ENCODE assay signal across 8 cellular contexts in genomic region chr7:23472974-23473847, GRCh38. TPM values are rescaled to one million over a fixed set of nuclear protein-coding genes. Genes with fewer than 3 reads are reported as not detected.
DNase-seq lines count a peak whose midpoint lies in the region; ATAC-seq and TF ChIP-seq lines count a peak whose summit lies in the region.

No MANE protein-coding gene starts in this region.

- no peaks in the 10 kb centered on the region for H3K9me2 ChIP-seq in DOHH2 (replicated peaks; ENCODE audit: control insufficient read depth, low read length)
- no peaks in the 10 kb centered on the region for H3K9me2 ChIP-seq in MM.1S (replicated peaks; ENCODE audit: insufficient read depth, low read length)

- no peaks in the 10 kb centered on the region for H3K27me3 ChIP-seq in DOHH2 (ENCODE audit: control insufficient read depth, low read length)
- H3K27me3 ChIP-seq in MM.1S (replicated peaks; ENCODE audit: insufficient read depth, low read length) = peaks cover 92% of the 10 kb centered on the region

- peaks cover 7% of the 10 kb centered on the region for H3K36me3 Mint-ChIP-seq in activated T-helper 2 cell treated with anti-CD3 and anti-CD28 coated beads, Interferon-gamma antibody, Interleukin-2, Interleukin-4, amounts not matched to agents 10 μg/mL and 5 μg/mL and 100 μg/mL, durations not matched to agents 14 hours and 24 hours and 36 hours (ENCODE audit: low read depth)

- peak overlapping the region; percentile 61 for H3K27ac Mint-ChIP-seq in activated T-helper 2 cell treated with anti-CD3 and anti-CD28 coated beads, Interferon-gamma antibody, Interleukin-2, Interleukin-4, amounts not matched to agents 10 μg/mL and 5 μg/mL and 100 μg/mL, durations not matched to agents 14 hours and 24 hours and 36 hours

- intact Hi-C loops in activated T-helper 2 cell treated with anti-CD3 and anti-CD28 coated beads, Interferon-gamma antibody, Interleukin-2, Interleukin-4, amounts not matched to agents 10 μg/mL and 5 μg/mL and 100 μg/mL, durations not matched to agents 14 hours and 24 hours and 36 hours (cut with micrococcal nuclease) = loop anchor here (5.0 to 10.0 kb wide), 4 partner anchors 124 to 1434 kb away; partner anchors contain the start of genes CCDC126, HYCC1 and NUP42

- H2AFZ ChIP-seq in MM.1S (ENCODE audit: low read length) = peak overlapping the region; percentile 82

- ATAC-seq in HG03378 (IDR thresholded peaks at IDR 0.05; ENCODE audit: unreplicated experiment) (no peak), HG03571 (IDR thresholded peaks at IDR 0.05; ENCODE audit: unreplicated experiment) (no peak)

- no peak for DNase-seq in MM.1S
- no peak for DNase-seq in activated T-helper 2 cell treated with anti-CD3 and anti-CD28 coated beads, Interferon-gamma antibody, Interleukin-2, Interleukin-4, amounts not matched to agents 10 μg/mL and 5 μg/mL and 100 μg/mL, durations not matched to agents 14 hours and 24 hours and 36 hours (ENCODE audit: low spot score)
- peak; percentile 35 for DNase-seq in myocyte (ENCODE audit: low read depth)
- no peak for DNase-seq in NCI-H2029 (lab: John Stamatoyannopoulos, UW)
- no peak for DNase-seq in NK-92 treated with Interleukin-12 subunit alpha and Interleukin-12 subunit beta, amount 100 ng/mL, for 24 hours (lab: John Stamatoyannopoulos, UW)

- peak overlapping the region; percentile 94 for H3K4me2 ChIP-seq in DOHH2 (ENCODE audit: low read length)
- H3K4me2 ChIP-seq in MM.1S (ENCODE audit: low read depth, low read length) = peak overlapping the region; percentile 99

- H3K79me2 ChIP-seq in DOHH2 (ENCODE audit: control insufficient read depth, low read length) (peaks cover 85% of the 10 kb centered on the region), MM.1S (ENCODE audit: low read length) (no peaks in the 10 kb centered on the region)

- peak overlapping the region; percentile 85 for H3K4me3 Mint-ChIP-seq in activated T-helper 2 cell treated with anti-CD3 and anti-CD28 coated beads, Interferon-gamma antibody, Interleukin-2, Interleukin-4, amounts not matched to agents 10 μg/mL and 5 μg/mL and 100 μg/mL, durations not matched to agents 14 hours and 24 hours and 36 hours (ENCODE audit: low read depth)

- H3K9ac ChIP-seq in MM.1S (ENCODE audit: low read length) = peak overlapping the region; percentile 62; the same call in 1 of the 2 replicates

- H3K36me3 ChIP-seq in DOHH2 (ENCODE audit: control insufficient read depth, low read length) = peaks cover 50% of the 10 kb centered on the region
- H3K36me3 ChIP-seq in MM.1S (replicated peaks; ENCODE audit: insufficient read depth, low read length) = no peaks in the 10 kb centered on the region

- H3F3A ChIP-seq in DOHH2 (ENCODE audit: control insufficient read depth, insufficient read depth) (peaks cover 47% of the 10 kb centered on the region), MM.1S (ENCODE audit: insufficient read depth, low read length) (peaks cover 18% of the 10 kb centered on the region; the same call in 1 of the 2 replicates)

- H3K4me1 ChIP-seq in DOHH2 (ENCODE audit: control insufficient read depth, low read length) (peaks cover 28% of the 10 kb centered on the region), MM.1S (ENCODE audit: low read length) (peaks cover 9% of the 10 kb centered on the region; the same call in 1 of the 2 replicates)

- TF ChIP-seq CTCF in DOHH2 (IDR thresholded peaks at IDR 0.05; ENCODE audit: low read depth, low read length, poor library complexity, severe bottlenecking) = no peak
- TF ChIP-seq CTCF in MM.1S (IDR thresholded peaks at IDR 0.05; ENCODE audit: low read length) = no peak

- H3K9me3 Mint-ChIP-seq in activated T-helper 2 cell treated with anti-CD3 and anti-CD28 coated beads, Interferon-gamma antibody, Interleukin-2, Interleukin-4, amounts not matched to agents 10 μg/mL and 5 μg/mL and 100 μg/mL, durations not matched to agents 14 hours and 24 hours and 36 hours = no peaks in the 10 kb centered on the region

- H3K27me3 Mint-ChIP-seq in activated T-helper 2 cell treated with anti-CD3 and anti-CD28 coated beads, Interferon-gamma antibody, Interleukin-2, Interleukin-4, amounts not matched to agents 10 μg/mL and 5 μg/mL and 100 μg/mL, durations not matched to agents 14 hours and 24 hours and 36 hours (ENCODE audit: low read depth) = peaks cover 29% of the 10 kb centered on the region

- peaks cover 36% of the 10 kb centered on the region for H3K4me1 Mint-ChIP-seq in activated T-helper 2 cell treated with anti-CD3 and anti-CD28 coated beads, Interferon-gamma antibody, Interleukin-2, Interleukin-4, amounts not matched to agents 10 μg/mL and 5 μg/mL and 100 μg/mL, durations not matched to agents 14 hours and 24 hours and 36 hours (ENCODE audit: low read depth)

- no peaks in the 10 kb centered on the region for H3K9me3 ChIP-seq in DOHH2 (ENCODE audit: control insufficient read depth, insufficient read depth, low read length)
- no peaks in the 10 kb centered on the region for H3K9me3 ChIP-seq in MM.1S (replicated peaks; ENCODE audit: insufficient read depth, low read length)

- H3K4me3 ChIP-seq in DOHH2 (ENCODE audit: low read length) = peak overlapping the region; percentile 75
- H3K4me3 ChIP-seq in MM.1S (ENCODE audit: low read length) = peak overlapping the region; percentile 73

- H3K27ac ChIP-seq in DOHH2 (ENCODE audit: low read depth, low read length) (peak overlapping the region; percentile 95), MM.1S (ENCODE audit: low read length) (no peak overlapping the region)

- H4K20me1 ChIP-seq in DOHH2 (ENCODE audit: control insufficient read depth, insufficient read depth, low read depth, low read length) (peaks cover 6% of the 10 kb centered on the region), MM.1S (ENCODE audit: insufficient read depth, low read length) (peaks cover 9% of the 10 kb centered on the region)

RNA-seq across cellular contexts. Expression of gene IGF2BP3, which starts 2.9 kb away (rescaled TPM):
- 16.6 and 18.2 TPM in 2 replicates for total RNA-seq in activated T-helper 2 cell treated with anti-CD3 and anti-CD28 coated beads, Interferon-gamma antibody, Interleukin-2, Interleukin-4, amounts not matched to agents 10 μg/mL and 5 μg/mL and 100 μg/mL, durations not matched to agents 14 hours and 24 hours and 36 hours
- 23.4 and 28.0 TPM in 2 replicates for total RNA-seq in myocyte
- polyA plus RNA-seq in myocyte (2012) = 9.0 TPM

RNA-seq across cellular contexts. Expression of gene TRA2A, which starts 58.6 kb away (rescaled TPM):
- total RNA-seq in activated T-helper 2 cell treated with anti-CD3 and anti-CD28 coated beads, Interferon-gamma antibody, Interleukin-2, Interleukin-4, amounts not matched to agents 10 μg/mL and 5 μg/mL and 100 μg/mL, durations not matched to agents 14 hours and 24 hours and 36 hours = 105 and 115 TPM in 2 replicates
- total RNA-seq in myocyte = 17.4 and 24.4 TPM in 2 replicates
- polyA plus RNA-seq in myocyte (2012) = 39.2 TPM
